In genomic region chr1:244447024-244447423, GRCh38 we compare ENCODE assay signal across 18 cellular contexts. TPM values are rescaled to one million over a fixed set of nuclear protein-coding genes. Genes with fewer than 3 reads are reported as not detected.
DNase-seq lines count a peak whose midpoint lies in the region; ATAC-seq and TF ChIP-seq lines count a peak whose summit lies in the region.
"Had no signal": no experiment of that assay in that cellular context is flagged by ENCODE, and none has a peak within 500 bp of the region (broad histone marks: within the 10 kb centered on the region; RNA-seq: fewer than 3 reads in every experiment).

No MANE protein-coding gene starts in this region.

- no peak overlapping the region for H3K4me3 ChIP-seq in breast epithelium
- H3K4me3 ChIP-seq: coronary artery, HAP-1, right lobe of liver, SJCRH30 had no signal

- no TSS peak for BruUV-seq in MCF 10A (replicated peaks; lab: Mats Ljungman, UMichigan)

- H3K4me1 Mint-ChIP-seq in MCF 10A (ENCODE audit: insufficient read depth, unreplicated experiment) (peaks cover 66% of the 10 kb centered on the region), WTC11 (peaks cover 61% of the 10 kb centered on the region), immature natural killer cell (peaks cover 62 to 85% of the 10 kb centered on the region in 2 donors)

- H3K36me3 Mint-ChIP-seq in MCF 10A (ENCODE audit: insufficient read depth, unreplicated experiment) (peaks cover 11% of the 10 kb centered on the region), WTC11 (peaks cover 6% of the 10 kb centered on the region), immature natural killer cell (peaks cover 0 to 6% (median 3%) of the 10 kb centered on the region in 3 donors)

- ATAC-seq in WTC11: no peak
- ATAC-seq: right lobe of liver had no signal

- H3K36me3 ChIP-seq in breast epithelium: no peaks in the 10 kb centered on the region
- H3K36me3 ChIP-seq: right lobe of liver had no signal

- peaks cover 12 to 22% of the 10 kb centered on the region in 2 donors for H3K4me1 ChIP-seq in breast epithelium

- H3K9me3 ChIP-seq in breast epithelium: no peaks in the 10 kb centered on the region
- H3K9me3 ChIP-seq: HAP-1, right lobe of liver had no signal

- POLR2A ChIA-PET in MCF 10A (lab: Yijun Ruan, JAX): interaction anchor here (0.6 to 8.1 kb wide), 17 partner anchors 8 to 1191 kb away, joined by 3 to 61 read pairs (median 5); partner anchors contain the start of gene SDCCAG8
- POLR2A ChIA-PET in WTC11 (lab: Charles Lee): no interaction called here

- TF ChIP-seq POLR2A in breast epithelium (IDR thresholded peaks at IDR 0.05): no peak

- TF ChIP-seq CTCF in MCF 10A (IDR thresholded peaks at IDR 0.05; ENCODE audit: unreplicated experiment): no peak
- TF ChIP-seq CTCF in breast epithelium (IDR thresholded peaks at IDR 0.05): no peak
- no peak for TF ChIP-seq CTCF in WTC11 (IDR thresholded peaks at IDR 0.05)

- H3K27me3 Mint-ChIP-seq in MCF 10A (ENCODE audit: insufficient read depth, unreplicated experiment) (no peaks in the 10 kb centered on the region), WTC11 (ENCODE audit: low read depth) (no peaks in the 10 kb centered on the region), immature natural killer cell (ENCODE audit: low read depth in 3 of 3) (peaks cover 5 to 14% (median 7%) of the 10 kb centered on the region in 3 donors)

- H3K9me3 Mint-ChIP-seq in MCF 10A (ENCODE audit: unreplicated experiment): no peaks in the 10 kb centered on the region
- H3K9me3 Mint-ChIP-seq in WTC11: no peaks in the 10 kb centered on the region
- no peaks in the 10 kb centered on the region for H3K9me3 Mint-ChIP-seq in immature natural killer cell

- DNase-seq in MCF 10A (ENCODE audit: unreplicated experiment): no peak
- no peak for DNase-seq in breast epithelium (ENCODE audit: low spot score in 2 of 2)
- no peak for DNase-seq in WTC11 (ENCODE audit: low spot score)
- no peak for DNase-seq in immature natural killer cell
- no peak for DNase-seq in UCSD-AML1 (lab: John Stamatoyannopoulos, UW; ENCODE audit: unreplicated experiment)
- DNase-seq in DMS114 treated with DMSO at 0.1 percent for 48 hours (lab: John Stamatoyannopoulos, UW; ENCODE audit: unreplicated experiment): no peak
- DNase-seq in NCI-H1436 treated with DMSO at 0.1 percent for 48 hours (lab: John Stamatoyannopoulos, UW): no peak
- DNase-seq in NCI-H2029 (lab: John Stamatoyannopoulos, UW): no peak
- DNase-seq: activated CD4-positive, alpha-beta T cell treated with anti-CD3 and anti-CD28 coated beads, Interleukin-2, amount 50 U/mL, for 48 hours; COR-L47; mammary epithelial cell; NCI-H2081; NCI-H524; right lobe of liver; SJCRH30; stimulated activated CD4-positive, alpha-beta T cell treated with anti-CD3 and anti-CD28 coated beads, Interleukin-2, amount 100 ng/mL, for 24 hours had no signal

- no peak overlapping the region for H3K27ac ChIP-seq in breast epithelium
- H3K27ac ChIP-seq: right lobe of liver, SJCRH30 had no signal

- H3K4me3 Mint-ChIP-seq in MCF 10A (ENCODE audit: unreplicated experiment): no peak overlapping the region
- H3K4me3 Mint-ChIP-seq in WTC11: peak overlapping the region; percentile 19; the same call in 1 of the 2 replicates
- H3K4me3 Mint-ChIP-seq in immature natural killer cell: no peak overlapping the region

- no peaks in the 10 kb centered on the region for H3K27me3 ChIP-seq in breast epithelium
- H3K27me3 ChIP-seq: right lobe of liver, SJCRH30 had no signal

- peak overlapping the region; percentile 47 for H3K27ac Mint-ChIP-seq in MCF 10A (ENCODE audit: low read depth, unreplicated experiment)
- H3K27ac Mint-ChIP-seq in WTC11: peak overlapping the region; percentile 94
- H3K27ac Mint-ChIP-seq in immature natural killer cell: peak overlapping the region in 5 of 6 donors; percentile 36 to 96 (median 51)

- intact Hi-C loops in MCF 10A (cut with micrococcal nuclease) (no loop called here), breast epithelium (cut with DNase I; ENCODE audit: low total_unique reads) (no loop called here)

- CTCF ChIA-PET in MCF 10A (lab: Yijun Ruan, JAX): interaction anchor here (0.6 to 3.9 kb wide), 5 partner anchors 11 to 350 kb away, joined by 3 to 13 read pairs (median 4); no protein-coding TSS in a partner anchor
- CTCF ChIA-PET in WTC11 (lab: Charles Lee): no interaction called here

TF ChIP-seq in WTC11, 78 proteins besides CTCF, POLR2A, EP300 and RAD21 (continues in another document):
- TF ChIP-seq GABPB1 (CRISPR knock-in tag; IDR thresholded peaks at IDR 0.05) (no peak), JAZF1 (CRISPR knock-in tag; IDR thresholded peaks at IDR 0.05) (no peak), ZBTB43 (CRISPR knock-in tag; IDR thresholded peaks at IDR 0.05) (no peak), NR1H2 (CRISPR knock-in tag; IDR thresholded peaks at IDR 0.05) (no peak), ZNF317 (CRISPR knock-in tag; IDR thresholded peaks at IDR 0.05; ENCODE audit: borderline replicate concordance, low read depth) (no peak), FOXP1 (CRISPR knock-in tag; IDR thresholded peaks at IDR 0.05; ENCODE audit: borderline replicate concordance) (no peak), ZNF423 (CRISPR knock-in tag; IDR thresholded peaks at IDR 0.05) (no peak), ATF1 (CRISPR knock-in tag; IDR thresholded peaks at IDR 0.05) (no peak), FOXJ3 (CRISPR knock-in tag; IDR thresholded peaks at IDR 0.05; ENCODE audit: borderline replicate concordance) (no peak)
- TF ChIP-seq, protein P1, sequence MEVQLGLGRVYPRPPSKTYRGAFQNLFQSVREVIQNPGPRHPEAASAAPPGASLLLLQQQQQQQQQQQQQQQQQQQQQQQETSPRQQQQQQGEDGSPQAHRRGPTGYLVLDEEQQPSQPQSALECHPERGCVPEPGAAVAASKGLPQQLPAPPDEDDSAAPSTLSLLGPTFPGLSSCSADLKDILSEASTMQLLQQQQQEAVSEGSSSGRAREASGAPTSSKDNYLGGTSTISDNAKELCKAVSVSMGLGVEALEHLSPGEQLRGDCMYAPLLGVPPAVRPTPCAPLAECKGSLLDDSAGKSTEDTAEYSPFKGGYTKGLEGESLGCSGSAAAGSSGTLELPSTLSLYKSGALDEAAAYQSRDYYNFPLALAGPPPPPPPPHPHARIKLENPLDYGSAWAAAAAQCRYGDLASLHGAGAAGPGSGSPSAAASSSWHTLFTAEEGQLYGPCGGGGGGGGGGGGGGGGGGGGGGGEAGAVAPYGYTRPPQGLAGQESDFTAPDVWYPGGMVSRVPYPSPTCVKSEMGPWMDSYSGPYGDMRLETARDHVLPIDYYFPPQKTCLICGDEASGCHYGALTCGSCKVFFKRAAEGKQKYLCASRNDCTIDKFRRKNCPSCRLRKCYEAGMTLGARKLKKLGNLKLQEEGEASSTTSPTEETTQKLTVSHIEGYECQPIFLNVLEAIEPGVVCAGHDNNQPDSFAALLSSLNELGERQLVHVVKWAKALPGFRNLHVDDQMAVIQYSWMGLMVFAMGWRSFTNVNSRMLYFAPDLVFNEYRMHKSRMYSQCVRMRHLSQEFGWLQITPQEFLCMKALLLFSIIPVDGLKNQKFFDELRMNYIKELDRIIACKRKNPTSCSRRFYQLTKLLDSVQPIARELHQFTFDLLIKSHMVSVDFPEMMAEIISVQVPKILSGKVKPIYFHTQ (CRISPR knock-in tag; IDR thresholded peaks at IDR 0.05): no peak
- TF ChIP-seq, protein P2, sequence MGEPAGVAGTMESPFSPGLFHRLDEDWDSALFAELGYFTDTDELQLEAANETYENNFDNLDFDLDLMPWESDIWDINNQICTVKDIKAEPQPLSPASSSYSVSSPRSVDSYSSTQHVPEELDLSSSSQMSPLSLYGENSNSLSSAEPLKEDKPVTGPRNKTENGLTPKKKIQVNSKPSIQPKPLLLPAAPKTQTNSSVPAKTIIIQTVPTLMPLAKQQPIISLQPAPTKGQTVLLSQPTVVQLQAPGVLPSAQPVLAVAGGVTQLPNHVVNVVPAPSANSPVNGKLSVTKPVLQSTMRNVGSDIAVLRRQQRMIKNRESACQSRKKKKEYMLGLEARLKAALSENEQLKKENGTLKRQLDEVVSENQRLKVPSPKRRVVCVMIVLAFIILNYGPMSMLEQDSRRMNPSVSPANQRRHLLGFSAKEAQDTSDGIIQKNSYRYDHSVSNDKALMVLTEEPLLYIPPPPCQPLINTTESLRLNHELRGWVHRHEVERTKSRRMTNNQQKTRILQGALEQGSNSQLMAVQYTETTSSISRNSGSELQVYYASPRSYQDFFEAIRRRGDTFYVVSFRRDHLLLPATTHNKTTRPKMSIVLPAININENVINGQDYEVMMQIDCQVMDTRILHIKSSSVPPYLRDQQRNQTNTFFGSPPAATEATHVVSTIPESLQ (CRISPR knock-in tag; IDR thresholded peaks at IDR 0.05): no peak

RNA-seq across cellular contexts. Expression of gene ADSS2, which starts 4.7 kb away (rescaled TPM):
- total RNA-seq in MCF 10A (2022): 72.8 and 87.5 TPM in 2 replicates
- 10 to 100 TPM; 26.9 to 66.6 (median 52.8) TPM for total RNA-seq in breast epithelium
- total RNA-seq in WTC11 (2021): 72.4 to 82.8 TPM (median 73.4 TPM) in 3 replicates
- 10 to 100 TPM; 28.8 to 44.7 (median 30.0) TPM for polyA plus RNA-seq in immature natural killer cell

RNA-seq across cellular contexts. Expression of gene CATSPERE, which starts 14.0 kb away (rescaled TPM):
- 1.2 and 2.1 TPM in 2 replicates for total RNA-seq in MCF 10A (2022)
- 1 to 10 TPM; 1.3 to 3.2 (median 2.0) TPM for total RNA-seq in breast epithelium
- total RNA-seq in WTC11 (2021): 0.30 to 0.66 TPM (median 0.46 TPM) in 3 replicates
- under 1 TPM in 2 of 3 donors, not detected in 1; 0.11 to 0.31 TPM for polyA plus RNA-seq in immature natural killer cell
